1 cellular context compared by ENCODE assay signal in genomic region chr5:72152506-72152905, GRCh38.
TF ChIP-seq lines count a peak whose summit lies in the region.

No MANE protein-coding gene starts in this region.

TF ChIP-seq in HCT116, 20 proteins besides CTCF, POLR2A, EP300 and RAD21:
- TF ChIP-seq SP1 (IDR thresholded peaks at IDR 0.05; ENCODE audit: low read depth) (no peak), ELF1 (IDR thresholded peaks at IDR 0.05; ENCODE audit: borderline replicate concordance, low read depth) (no peak), ATF3 (IDR thresholded peaks at IDR 0.05) (no peak), FOSL1 (IDR thresholded peaks at IDR 0.05; ENCODE audit: low read depth) (no peak), ZBTB33 (IDR thresholded peaks at IDR 0.05; ENCODE audit: extremely low read depth, insufficient replicate concordance, low read length) (no peak), TCF7L2 (IDR thresholded peaks at IDR 0.05; ENCODE audit: borderline replicate concordance, extremely low read depth, insufficient read depth, insufficient read length) (no peak), MAX (IDR thresholded peaks at IDR 0.05) (no peak), JUND (IDR thresholded peaks at IDR 0.05) (no peak), EZH2phosphoT487 (IDR thresholded peaks at IDR 0.05; ENCODE audit: borderline replicate concordance) (no peak), EZH2 (IDR thresholded peaks at IDR 0.05) (no peak), ZFX (IDR thresholded peaks at IDR 0.05) (no peak), YY1 (IDR thresholded peaks at IDR 0.05; ENCODE audit: extremely low read depth, insufficient replicate concordance, low read depth, low read length) (no peak), CBX3 (IDR thresholded peaks at IDR 0.05; ENCODE audit: low read depth) (no peak), CEBPB (IDR thresholded peaks at IDR 0.05; ENCODE audit: low read depth) (no peak), REST (IDR thresholded peaks at IDR 0.05; ENCODE audit: low read depth) (no peak)
